Comparison of ENCODE assay signal across 1 cellular context in the genomic region with DNA sequence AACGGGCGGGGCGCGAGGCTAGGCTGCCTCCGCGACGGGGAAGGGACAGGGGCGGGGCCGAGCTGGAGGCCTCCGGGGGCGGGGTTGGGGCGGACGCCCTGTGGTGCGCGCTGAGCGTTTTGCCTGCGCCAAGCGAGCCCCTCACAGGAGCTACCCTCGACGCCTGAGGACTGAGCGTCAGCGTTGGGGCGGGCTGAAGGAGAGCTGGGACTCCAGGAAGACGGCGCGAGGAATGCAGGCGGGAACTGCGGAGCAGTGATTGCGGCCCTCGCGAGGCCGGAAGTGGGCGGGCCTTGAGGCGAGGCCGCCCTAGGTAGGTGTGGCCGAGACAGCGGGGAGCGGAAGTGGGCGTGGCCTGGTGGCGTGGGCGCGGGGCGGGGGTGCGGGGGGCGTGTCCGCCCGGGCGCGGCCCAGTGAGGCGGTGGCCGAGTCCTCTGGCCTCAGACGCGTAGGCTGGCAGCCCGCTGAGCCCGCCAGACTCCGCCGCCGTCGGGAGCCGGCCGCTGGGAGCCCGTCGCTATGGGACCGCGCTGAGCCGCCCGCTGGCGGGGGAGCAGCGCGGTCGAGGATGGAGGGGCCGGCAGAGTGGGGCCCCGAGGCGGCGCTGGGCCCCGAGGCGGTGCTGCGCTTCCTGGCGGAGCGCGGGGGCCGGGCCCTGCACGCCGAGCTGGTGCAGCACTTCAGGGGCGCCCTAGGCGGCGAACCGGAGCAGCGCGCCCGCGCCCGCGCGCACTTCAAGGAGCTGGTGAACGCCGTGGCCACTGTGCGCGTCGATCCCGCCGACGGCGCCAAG.
A peak's percentile ranks its signal among the peaks of the same experiment; 100 is the strongest.
TF ChIP-seq lines count a peak whose summit lies in the region.

TSS of gene SEPTIN10 (minus strand) at position 45 of the 793 bp plus-strand sequence. CDS start 139 bp downstream, outside the sequence.
A gene with protein sequence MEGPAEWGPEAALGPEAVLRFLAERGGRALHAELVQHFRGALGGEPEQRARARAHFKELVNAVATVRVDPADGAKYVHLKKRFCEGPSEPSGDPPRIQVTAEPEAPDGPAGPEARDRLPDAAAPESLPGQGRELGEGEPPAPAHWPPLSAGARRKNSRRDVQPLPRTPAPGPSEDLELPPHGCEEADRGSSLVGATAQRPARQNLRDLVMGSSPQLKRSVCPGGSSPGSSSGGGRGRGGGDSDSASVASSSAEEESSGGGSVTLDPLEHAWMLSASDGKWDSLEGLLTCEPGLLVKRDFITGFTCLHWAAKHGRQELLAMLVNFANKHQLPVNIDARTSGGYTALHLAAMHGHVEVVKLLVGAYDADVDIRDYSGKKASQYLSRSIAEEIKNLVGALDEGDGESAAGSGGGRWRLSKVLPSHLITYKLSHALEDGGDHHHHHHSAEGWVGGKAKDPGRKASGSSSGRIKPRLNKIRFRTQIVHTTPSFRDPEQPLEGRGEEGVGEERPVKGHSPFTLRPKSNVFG (plus strand): TSS at position 443 of the 793 bp plus-strand sequence. CDS start 126 bp downstream, at position 569.

TF ChIP-seq in HepG2, 621 proteins besides CTCF, POLR2A, EP300 and RAD21 (continued from another document and continues in another):
- TF ChIP-seq ZBTB37 (CRISPR knock-in tag; IDR thresholded peaks at IDR 0.05) (no peak), GFI1 (CRISPR knock-in tag; IDR thresholded peaks at IDR 0.05; ENCODE audit: borderline replicate concordance) (peak; percentile 100), ZNF549 (CRISPR knock-in tag; IDR thresholded peaks at IDR 0.05) (no peak), SIX1 (CRISPR knock-in tag; IDR thresholded peaks at IDR 0.05; ENCODE audit: borderline replicate concordance) (peak; percentile 36; the same call in 1 of the 2 replicates), ZNF577 (CRISPR knock-in tag; IDR thresholded peaks at IDR 0.05; ENCODE audit: borderline replicate concordance, low read depth) (no peak; the same call in 1 of the 2 replicates), ZNF761 (CRISPR knock-in tag; conservative IDR thresholded peaks at IDR 0.05) (peak; percentile 92; the same call in 1 of the 2 replicates), ZNF326 (CRISPR knock-in tag; IDR thresholded peaks at IDR 0.05; ENCODE audit: borderline replicate concordance) (no peak), ZNF501 (CRISPR knock-in tag; IDR thresholded peaks at IDR 0.05) (peak; percentile 92; the same call in 1 of the 2 replicates), KDM3A (CRISPR knock-in tag; IDR thresholded peaks at IDR 0.05; ENCODE audit: low read depth) (peak; percentile 79; the same call in 1 of the 2 replicates), NCOA1 (CRISPR knock-in tag; IDR thresholded peaks at IDR 0.05) (peak; percentile 83; the same call in 1 of the 2 replicates), ZNF331 (CRISPR knock-in tag; IDR thresholded peaks at IDR 0.05) (peak; percentile 82), RBM39 (IDR thresholded peaks at IDR 0.05; ENCODE audit: low read depth, low read length, poor library complexity, severe bottlenecking) (no peak), ZNF468 (CRISPR knock-in tag; IDR thresholded peaks at IDR 0.05) (no peak), ZNF34 (CRISPR knock-in tag; IDR thresholded peaks at IDR 0.05; ENCODE audit: borderline replicate concordance) (no peak; the same call in 1 of the 2 replicates), ZGPAT (CRISPR knock-in tag; IDR thresholded peaks at IDR 0.05) (peak; percentile 84; the same call in 1 of the 2 replicates), AHR (CRISPR knock-in tag; IDR thresholded peaks at IDR 0.05) (peak; percentile 86; the same call in 1 of the 2 replicates), PHF5A (CRISPR knock-in tag; IDR thresholded peaks at IDR 0.05; ENCODE audit: low read depth, unreplicated experiment) (no peak), ZNF547 (CRISPR knock-in tag; IDR thresholded peaks at IDR 0.05) (no peak; the same call in 1 of the 2 replicates), TBL1XR1 (IDR thresholded peaks at IDR 0.05; ENCODE audit: borderline replicate concordance, low read length, partially characterized antibody) (peak; percentile 11), FOXK1 (CRISPR knock-in tag; IDR thresholded peaks at IDR 0.05; ENCODE audit: borderline replicate concordance, low read depth) (peak; percentile 78; the same call in 1 of the 2 replicates), ZNF746 (CRISPR knock-in tag; IDR thresholded peaks at IDR 0.05) (peak; percentile 61; the same call in 1 of the 2 replicates), MLXIP (CRISPR knock-in tag; IDR thresholded peaks at IDR 0.05; ENCODE audit: borderline replicate concordance) (0 out of 2 replicates have a peak, but pooled peaks have one; percentile 83), SUZ12 (IDR thresholded peaks at IDR 0.05; ENCODE audit: low read depth, low read length) (no peak), ZNF318 (CRISPR knock-in tag; IDR thresholded peaks at IDR 0.05) (peak; percentile 83; the same call in 1 of the 2 replicates)
- TF ChIP-seq, protein P1, sequence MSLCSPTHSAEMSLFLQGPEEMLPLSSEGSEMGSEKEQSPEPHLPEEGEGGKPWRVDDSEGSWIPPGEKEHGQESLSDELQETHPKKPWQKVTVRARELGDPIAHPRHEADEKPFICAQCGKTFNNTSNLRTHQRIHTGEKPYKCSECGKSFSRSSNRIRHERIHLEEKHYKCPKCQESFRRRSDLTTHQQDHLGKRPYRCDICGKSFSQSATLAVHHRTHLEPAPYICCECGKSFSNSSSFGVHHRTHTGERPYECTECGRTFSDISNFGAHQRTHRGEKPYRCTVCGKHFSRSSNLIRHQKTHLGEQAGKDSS (CRISPR knock-in tag; IDR thresholded peaks at IDR 0.05; ENCODE audit: borderline replicate concordance, low read depth), result peak; percentile 95
- TF ChIP-seq, protein P2, sequence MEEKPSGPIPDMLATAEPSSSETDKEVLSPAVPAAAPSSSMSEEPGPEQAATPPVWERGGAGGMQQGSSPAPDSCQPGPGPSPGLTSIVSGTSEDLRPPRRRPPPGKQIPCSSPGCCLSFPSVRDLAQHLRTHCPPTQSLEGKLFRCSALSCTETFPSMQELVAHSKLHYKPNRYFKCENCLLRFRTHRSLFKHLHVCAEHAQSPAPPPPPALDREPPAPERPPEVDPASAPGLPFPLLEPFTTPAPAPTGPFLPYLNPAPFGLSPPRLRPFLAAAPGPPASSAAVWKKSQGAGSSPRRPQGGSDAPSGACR (CRISPR knock-in tag; IDR thresholded peaks at IDR 0.05), result peak; percentile 93
- TF ChIP-seq, protein P3, sequence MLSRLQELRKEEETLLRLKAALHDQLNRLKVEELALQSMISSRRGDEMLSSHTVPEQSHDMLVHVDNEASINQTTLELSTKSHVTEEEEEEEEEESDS (CRISPR knock-in tag; IDR thresholded peaks at IDR 0.05; ENCODE audit: borderline replicate concordance), result 0 out of 2 replicates have a peak, but pooled peaks have one; percentile 58
- TF ChIP-seq, protein P4, sequence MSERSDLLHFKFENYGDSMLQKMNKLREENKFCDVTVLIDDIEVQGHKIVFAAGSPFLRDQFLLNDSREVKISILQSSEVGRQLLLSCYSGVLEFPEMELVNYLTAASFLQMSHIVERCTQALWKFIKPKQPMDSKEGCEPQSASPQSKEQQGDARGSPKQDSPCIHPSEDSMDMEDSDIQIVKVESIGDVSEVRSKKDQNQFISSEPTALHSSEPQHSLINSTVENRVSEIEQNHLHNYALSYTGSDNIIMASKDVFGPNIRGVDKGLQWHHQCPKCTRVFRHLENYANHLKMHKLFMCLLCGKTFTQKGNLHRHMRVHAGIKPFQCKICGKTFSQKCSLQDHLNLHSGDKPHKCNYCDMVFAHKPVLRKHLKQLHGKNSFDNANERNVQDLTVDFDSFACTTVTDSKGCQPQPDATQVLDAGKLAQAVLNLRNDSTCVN (CRISPR knock-in tag; IDR thresholded peaks at IDR 0.05; ENCODE audit: borderline replicate concordance), result peak; percentile 93; the same call in 1 of the 2 replicates
